In the genomic region with DNA sequence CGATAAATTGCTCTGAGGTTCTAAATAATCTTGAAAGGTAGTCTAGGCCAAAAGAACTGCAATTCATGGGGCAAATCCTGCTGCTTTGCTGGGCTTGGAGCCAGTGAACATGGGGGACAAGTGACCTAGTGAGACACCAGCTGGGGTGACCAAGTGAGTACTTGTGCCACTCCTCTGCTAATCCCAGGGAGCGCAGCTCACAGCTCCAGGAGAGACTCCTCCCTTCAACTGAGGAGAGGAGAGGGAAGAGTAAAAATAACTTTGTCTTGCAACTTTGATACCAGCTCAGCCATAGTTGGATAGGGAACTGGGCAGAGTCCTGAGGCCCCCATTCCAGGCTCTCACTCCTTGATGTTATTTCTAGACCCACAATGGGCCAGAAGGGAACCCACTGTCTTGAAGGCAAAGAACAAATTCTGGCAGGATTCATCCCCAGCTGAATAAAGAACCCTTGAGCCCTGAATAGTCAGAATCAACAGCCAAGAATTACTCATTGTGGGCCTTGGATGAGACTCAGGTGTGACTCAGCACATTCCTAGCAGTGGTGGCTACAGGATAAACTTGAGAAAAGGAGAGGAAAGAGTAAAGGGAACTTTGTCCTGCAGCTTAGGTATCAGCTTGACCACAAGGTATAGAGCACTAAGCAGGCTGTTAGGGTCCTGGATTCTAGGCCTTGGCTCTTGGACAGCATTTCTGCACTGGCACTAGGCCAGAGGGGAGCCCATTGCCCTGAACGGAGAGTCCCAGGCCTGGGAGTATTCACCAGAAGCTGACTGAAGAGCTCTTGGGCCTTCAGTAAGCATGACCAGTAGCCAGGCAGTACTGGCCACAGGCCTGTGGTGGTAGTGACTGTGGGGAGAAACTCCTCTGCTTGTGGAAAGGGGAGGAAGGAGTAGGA, we compare ENCODE assay signal across 14 cellular contexts.
DNase-seq lines count a peak whose midpoint lies in the region; ATAC-seq and TF ChIP-seq lines count a peak whose summit lies in the region.
"Had no signal": no experiment of that assay in that cellular context is flagged by ENCODE, and none has a peak within 500 bp of the region (broad histone marks: within the 10 kb centered on the region; RNA-seq: fewer than 3 reads in every experiment).

No MANE protein-coding gene starts in this region.

- no peak for ATAC-seq in HG02588 (IDR thresholded peaks at IDR 0.05; ENCODE audit: unreplicated experiment)
- ATAC-seq: activated naive CD4-positive, alpha-beta T cell treated with anti-CD3 and anti-CD28 coated beads, Interleukin-2, amount 50 U/mL, for 72 hours; effector memory CD8-positive, alpha-beta T cell; left cardiac atrium; psoas muscle had no signal

- peak overlapping the region; percentile 46 for H3K9ac ChIP-seq in mesenchymal stem cell (ENCODE audit: low read length)

- H2BK5ac ChIP-seq in mesenchymal stem cell (ENCODE audit: low read depth, low read length, poor library complexity, severe bottlenecking): no peak overlapping the region

- no peaks in the 10 kb centered on the region for H3K79me1 ChIP-seq in mesenchymal stem cell (replicated peaks; ENCODE audit: low read length, poor library complexity, severe bottlenecking)

- H3K9me3 ChIP-seq in mesenchymal stem cell (ENCODE audit: control insufficient read depth, low read length): peaks cover 17% of the 10 kb centered on the region
- H3K9me3 ChIP-seq: psoas muscle had no signal

- H3K23ac ChIP-seq in mesenchymal stem cell (ENCODE audit: low read length in 2 of 2): no peak overlapping the region

- POLR2A ChIA-PET in BJ (lab: Charles Lee): no interaction called here

- H2AFZ ChIP-seq in mesenchymal stem cell (ENCODE audit: low read depth, low read length): no peak overlapping the region

- H3K4me3 ChIP-seq in BJ (ENCODE audit: low read depth, low read length) (no peak overlapping the region), LNCaP clone FGC (ENCODE audit: low read depth, low read length) (no peak overlapping the region), mesenchymal stem cell (ENCODE audit: insufficient read depth in 1 of 2, low read depth in 1 of 2, low read length in 2 of 2) (peak overlapping the region in 1 of 2 experiments; percentile 23)
- H3K4me3 ChIP-seq: psoas muscle had no signal

- no peak overlapping the region for H2BK15ac ChIP-seq in mesenchymal stem cell (ENCODE audit: low read depth, poor library complexity, severe bottlenecking)

- no peak for TF ChIP-seq CTCF in BJ (IDR thresholded peaks at IDR 0.05; ENCODE audit: insufficient read depth, low read depth, low read length)
- TF ChIP-seq CTCF in LNCaP clone FGC (IDR thresholded peaks at IDR 0.05; ENCODE audit: control insufficient read depth, extremely low read depth, insufficient read depth): no peak

- no peak overlapping the region for H3K4me2 ChIP-seq in mesenchymal stem cell (ENCODE audit: low read length, poor library complexity, severe bottlenecking)

- peak overlapping the region; percentile 27 for H3K27ac ChIP-seq in mesenchymal stem cell (ENCODE audit: low read length, poor library complexity, severe bottlenecking)
- H3K27ac ChIP-seq: psoas muscle had no signal

- H2AK5ac ChIP-seq in mesenchymal stem cell (ENCODE audit: low read length, severe bottlenecking): no peak overlapping the region

- H3K27me3 ChIP-seq in BJ (ENCODE audit: control insufficient read depth, insufficient read depth, low read length) (no peaks in the 10 kb centered on the region), mesenchymal stem cell (ENCODE audit: control insufficient read depth in 1 of 2, insufficient read depth in 1 of 2, low read length in 2 of 2) (no peaks in the 10 kb centered on the region)

- no peaks in the 10 kb centered on the region for H3K36me3 ChIP-seq in BJ (ENCODE audit: control insufficient read depth, insufficient read depth, low read length)
- H3K36me3 ChIP-seq in mesenchymal stem cell (ENCODE audit: control insufficient read depth in 1 of 2, insufficient read depth in 2 of 2, low read depth in 1 of 2, low read length in 2 of 2): no peaks in the 10 kb centered on the region

- H3K4me1 ChIP-seq in mesenchymal stem cell (ENCODE audit: control insufficient read depth, insufficient read depth, low read depth, low read length): peaks cover 8% of the 10 kb centered on the region
- H3K4me1 ChIP-seq: psoas muscle had no signal

- H3K4ac ChIP-seq in mesenchymal stem cell (ENCODE audit: low read depth in 1 of 2, low read length in 2 of 2): no peak overlapping the region

- no peak overlapping the region for H3K14ac ChIP-seq in mesenchymal stem cell (ENCODE audit: low read length in 2 of 2)

- no peak overlapping the region for H2BK120ac ChIP-seq in mesenchymal stem cell (ENCODE audit: low read depth, low read length)

- WGBS in mesenchymal stem cell: 90% methylated on average over 3 of the region's 3 CpGs

- no peak overlapping the region for H4K8ac ChIP-seq in mesenchymal stem cell (ENCODE audit: low read length)

- H3K18ac ChIP-seq in mesenchymal stem cell (ENCODE audit: low read depth in 1 of 2, low read length in 2 of 2): no peak overlapping the region

- CTCF ChIA-PET in BJ (lab: Yijun Ruan, JAX): no interaction called here

- no peak overlapping the region for H4K91ac ChIP-seq in mesenchymal stem cell (ENCODE audit: low read length)

- H2BK12ac ChIP-seq in mesenchymal stem cell (ENCODE audit: low read length in 2 of 2): no peak overlapping the region

- DNase-seq in BJ (ENCODE audit: low read depth) (peak; percentile 4), LNCaP clone FGC (ENCODE audit: low read depth) (peak; percentile 1), brain pericyte (ENCODE audit: low read depth, low spot score) (peak; percentile 2), mesenchymal stem cell (peak; percentile 20), T-helper 2 cell (no peak), NCI-H2081 treated with DMSO at 0.1 percent for 48 hours (lab: John Stamatoyannopoulos, UW) (no peak)
- no peak for DNase-seq in activated CD8-positive, alpha-beta memory T cell treated with anti-CD3 and anti-CD28 coated beads, Interleukin-2, amount 50 U/mL, for 4 hours
- DNase-seq: CD4-positive, CD25-positive, alpha-beta regulatory T cell; effector memory CD8-positive, alpha-beta T cell; left cardiac atrium; NCI-H1092 treated with DMSO at 0.1 percent for 48 hours had no signal

Comparison
In these comparisons a context has a peak if more than half of its experiments do, and no peak if none do; other contexts are left out.
1. DNase-seq: peak in BJ (single experiment), LNCaP clone FGC (single experiment), brain pericyte (single experiment) and mesenchymal stem cell (single experiment); none in T-helper 2 cell (0 of 5), activated CD8-positive, alpha-beta memory T cell treated with anti-CD3 and anti-CD28 coated beads, Interleukin-2, amount 50 U/mL, for 4 hours (single experiment) and NCI-H2081 treated with DMSO at 0.1 percent for 48 hours (single experiment).